1 cellular context compared by ENCODE assay signal in the genomic region with DNA sequence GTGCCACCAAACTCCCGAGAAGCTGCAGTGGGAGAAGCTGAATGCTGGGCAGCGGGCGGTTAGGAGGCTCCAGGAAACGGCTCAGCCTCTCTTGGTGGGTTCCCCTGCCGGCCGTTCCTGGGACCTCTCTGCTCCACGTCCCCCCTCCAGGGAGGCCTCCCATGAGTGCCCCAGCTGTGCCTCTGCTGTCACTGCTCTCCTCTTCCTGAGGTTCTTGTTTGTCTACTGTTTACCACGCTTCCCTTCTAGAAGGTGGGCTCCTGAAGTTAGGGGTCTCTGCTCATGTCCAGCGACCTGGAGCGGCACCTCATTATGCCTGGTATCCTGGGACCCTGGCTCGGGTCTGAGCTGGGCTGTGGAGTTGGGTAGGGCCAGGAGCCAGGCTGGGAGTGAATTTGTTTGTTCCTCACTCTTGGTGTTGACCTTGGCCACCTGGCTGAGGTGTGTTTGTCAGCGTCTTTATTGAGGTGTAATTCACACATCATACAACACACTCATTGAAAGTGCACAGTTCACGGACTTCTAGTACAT.
TF ChIP-seq lines count a peak whose summit lies in the region.

No MANE protein-coding gene starts in this region.

TF ChIP-seq in H1, 55 proteins besides CTCF, POLR2A, EP300 and RAD21:
- TF ChIP-seq EGR1 (IDR thresholded peaks at IDR 0.05; ENCODE audit: borderline replicate concordance, low read depth, low read length) = no peak
- TF ChIP-seq BCL11A (IDR thresholded peaks at IDR 0.05; ENCODE audit: low read depth in 2 of 2, low read length in 2 of 2) = no peak
- no peak for TF ChIP-seq CBX5 (IDR thresholded peaks at IDR 0.05; ENCODE audit: low read depth, low read length)
- no peak for TF ChIP-seq HDAC6 (IDR thresholded peaks at IDR 0.05; ENCODE audit: low read depth, low read length)
- no peak for TF ChIP-seq ASH2L (IDR thresholded peaks at IDR 0.05; ENCODE audit: low read length)
- no peak for TF ChIP-seq KDM5A (IDR thresholded peaks at IDR 0.05; ENCODE audit: low read length)
- TF ChIP-seq GABPA (IDR thresholded peaks at IDR 0.05; ENCODE audit: borderline replicate concordance, insufficient read depth, low read length) = no peak
- TF ChIP-seq KDM1A (IDR thresholded peaks at IDR 0.05; ENCODE audit: borderline replicate concordance, low read length) = no peak
- TF ChIP-seq GTF2F1 (IDR thresholded peaks at IDR 0.05; ENCODE audit: borderline replicate concordance, low read depth, low read length) = no peak
- TF ChIP-seq CBX8 (IDR thresholded peaks at IDR 0.05; ENCODE audit: borderline replicate concordance, low read depth, low read length) = no peak
- no peak for TF ChIP-seq SIRT6 (IDR thresholded peaks at IDR 0.05; ENCODE audit: low read length)
- no peak for TF ChIP-seq TEAD4 (IDR thresholded peaks at IDR 0.05; ENCODE audit: low read depth, low read length)
